14 cellular contexts compared by ENCODE assay signal in genomic region chr9:1876891-1877496, GRCh38.
DNase-seq lines count a peak whose midpoint lies in the region; ATAC-seq lines count a peak whose summit lies in the region.
"Had no signal": no experiment of that assay in that cellular context is flagged by ENCODE, and none has a peak within 500 bp of the region (broad histone marks: within the 10 kb centered on the region; RNA-seq: fewer than 3 reads in every experiment).

No MANE protein-coding gene starts in this region.

- intact Hi-C loops in activated CD4-positive, alpha-beta T cell treated with anti-CD3 and anti-CD28 coated beads for 36 hours (cut with DNase I, micrococcal nuclease) = loop anchor here (1.0 to 10.0 kb wide), 7 partner anchors 65 to 905 kb away; partner anchors contain the start of gene VLDLR (in 1 of the 2)

- ATAC-seq in activated CD4-positive, alpha-beta T cell treated with anti-CD3 and anti-CD28 coated beads for 36 hours = no peak
- no peak for ATAC-seq in activated T-helper 17 cell treated with anti-CD3 and anti-CD28 coated beads, Interleukin-2, amount 50 U/mL, for 72 hours (replicated peaks)
- peak; percentile 18 for ATAC-seq in stimulated activated naive CD8-positive, alpha-beta T cell treated with anti-CD3 and anti-CD28 coated beads, Interleukin-15, amount 100 ng/mL, for 72 hours
- no peak for ATAC-seq in GM21423 (IDR thresholded peaks at IDR 0.05; ENCODE audit: unreplicated experiment)

- no peaks in the 10 kb centered on the region for H3K36me3 Mint-ChIP-seq in activated CD4-positive, alpha-beta T cell treated with anti-CD3 and anti-CD28 coated beads for 36 hours (ENCODE audit: low read depth)
- no peaks in the 10 kb centered on the region for H3K36me3 Mint-ChIP-seq in activated T-helper 17 cell treated with anti-CD3 and anti-CD28 coated beads, Interleukin-2, amount 50 U/mL, for 72 hours (ENCODE audit: low read depth)

- peak; percentile 17 for DNase-seq in activated CD4-positive, alpha-beta T cell treated with anti-CD3 and anti-CD28 coated beads for 36 hours
- no peak for DNase-seq in activated CD4-positive, alpha-beta T cell treated with anti-CD3 and anti-CD28 coated beads for 4 hours
- peak; percentile 48 for DNase-seq in stimulated activated CD4-positive, alpha-beta T cell treated with anti-CD3 and anti-CD28 coated beads, Interleukin-15, amount 100 ng/mL, for 24 hours
- no peak for DNase-seq in stimulated activated CD4-positive, alpha-beta T cell treated with anti-CD3 and anti-CD28 coated beads, Interleukin-4, amount 100 ng/mL, for 4 hours
- DNase-seq in stimulated activated naive CD8-positive, alpha-beta T cell treated with anti-CD3 and anti-CD28 coated beads, Interleukin-15, amount 100 ng/mL, for 72 hours = peak in 1 of 2 donors; percentile 28
- DNase-seq in HuH-7 (ENCODE audit: low spot score) = no peak
- DNase-seq: HCEC 1CT, NCI-H1048, NCI-H146, NCI-H226, NCI-H526, OCI-M1 had no signal

- H3K4me1 Mint-ChIP-seq in activated CD4-positive, alpha-beta T cell treated with anti-CD3 and anti-CD28 coated beads for 36 hours = peaks cover 36% of the 10 kb centered on the region
- peaks cover 26% of the 10 kb centered on the region for H3K4me1 Mint-ChIP-seq in activated T-helper 17 cell treated with anti-CD3 and anti-CD28 coated beads, Interleukin-2, amount 50 U/mL, for 72 hours
- peaks cover 41% of the 10 kb centered on the region for H3K4me1 Mint-ChIP-seq in stimulated activated naive CD8-positive, alpha-beta T cell treated with anti-CD3 and anti-CD28 coated beads, Interleukin-15, amount 100 ng/mL, for 72 hours

- POLR2A ChIA-PET in activated CD4-positive, alpha-beta T cell treated with anti-CD3 and anti-CD28 coated beads for 36 hours (lab: Charles Lee) = no interaction called here

- H3K9me3 Mint-ChIP-seq in activated CD4-positive, alpha-beta T cell treated with anti-CD3 and anti-CD28 coated beads for 36 hours (ENCODE audit: low read depth) = no peaks in the 10 kb centered on the region
- H3K9me3 Mint-ChIP-seq in activated T-helper 17 cell treated with anti-CD3 and anti-CD28 coated beads, Interleukin-2, amount 50 U/mL, for 72 hours = no peaks in the 10 kb centered on the region
- H3K9me3 Mint-ChIP-seq in stimulated activated naive CD8-positive, alpha-beta T cell treated with anti-CD3 and anti-CD28 coated beads, Interleukin-15, amount 100 ng/mL, for 72 hours = no peaks in the 10 kb centered on the region

- no peak overlapping the region for H3K4me3 Mint-ChIP-seq in activated CD4-positive, alpha-beta T cell treated with anti-CD3 and anti-CD28 coated beads for 36 hours
- H3K4me3 Mint-ChIP-seq in activated T-helper 17 cell treated with anti-CD3 and anti-CD28 coated beads, Interleukin-2, amount 50 U/mL, for 72 hours = peak overlapping the region; percentile 52
- H3K4me3 Mint-ChIP-seq in stimulated activated naive CD8-positive, alpha-beta T cell treated with anti-CD3 and anti-CD28 coated beads, Interleukin-15, amount 100 ng/mL, for 72 hours = peak overlapping the region in 1 of 2 donors; percentile 35

- H3K27me3 Mint-ChIP-seq in activated CD4-positive, alpha-beta T cell treated with anti-CD3 and anti-CD28 coated beads for 36 hours = peaks cover 20% of the 10 kb centered on the region
- H3K27me3 Mint-ChIP-seq in activated T-helper 17 cell treated with anti-CD3 and anti-CD28 coated beads, Interleukin-2, amount 50 U/mL, for 72 hours = peaks cover 12% of the 10 kb centered on the region
- peaks cover 11% of the 10 kb centered on the region for H3K27me3 Mint-ChIP-seq in stimulated activated naive CD8-positive, alpha-beta T cell treated with anti-CD3 and anti-CD28 coated beads, Interleukin-15, amount 100 ng/mL, for 72 hours

- H3K27ac Mint-ChIP-seq in activated CD4-positive, alpha-beta T cell treated with anti-CD3 and anti-CD28 coated beads for 36 hours = no peak overlapping the region
- H3K27ac Mint-ChIP-seq in activated T-helper 17 cell treated with anti-CD3 and anti-CD28 coated beads, Interleukin-2, amount 50 U/mL, for 72 hours = peak overlapping the region; percentile 40
- peak overlapping the region in 1 of 2 donors; percentile 87 for H3K27ac Mint-ChIP-seq in stimulated activated naive CD8-positive, alpha-beta T cell treated with anti-CD3 and anti-CD28 coated beads, Interleukin-15, amount 100 ng/mL, for 72 hours

- CTCF ChIA-PET in activated CD4-positive, alpha-beta T cell treated with anti-CD3 and anti-CD28 coated beads for 36 hours (lab: Charles Lee) = interaction anchor here (0.8 kb wide), 1 partner anchor 193 kb away, joined by 3 read pairs; no protein-coding TSS in a partner anchor

Comparison
In these comparisons a context has a peak if more than half of its experiments do, and no peak if none do; other contexts are left out.
1. DNase-seq: peak in activated CD4-positive, alpha-beta T cell treated with anti-CD3 and anti-CD28 coated beads for 36 hours (single experiment) and stimulated activated CD4-positive, alpha-beta T cell treated with anti-CD3 and anti-CD28 coated beads, Interleukin-15, amount 100 ng/mL, for 24 hours (single experiment); none in activated CD4-positive, alpha-beta T cell treated with anti-CD3 and anti-CD28 coated beads for 4 hours (0 of 2), stimulated activated CD4-positive, alpha-beta T cell treated with anti-CD3 and anti-CD28 coated beads, Interleukin-4, amount 100 ng/mL, for 4 hours (0 of 2) and HuH-7 (single experiment).